In the genomic region with DNA sequence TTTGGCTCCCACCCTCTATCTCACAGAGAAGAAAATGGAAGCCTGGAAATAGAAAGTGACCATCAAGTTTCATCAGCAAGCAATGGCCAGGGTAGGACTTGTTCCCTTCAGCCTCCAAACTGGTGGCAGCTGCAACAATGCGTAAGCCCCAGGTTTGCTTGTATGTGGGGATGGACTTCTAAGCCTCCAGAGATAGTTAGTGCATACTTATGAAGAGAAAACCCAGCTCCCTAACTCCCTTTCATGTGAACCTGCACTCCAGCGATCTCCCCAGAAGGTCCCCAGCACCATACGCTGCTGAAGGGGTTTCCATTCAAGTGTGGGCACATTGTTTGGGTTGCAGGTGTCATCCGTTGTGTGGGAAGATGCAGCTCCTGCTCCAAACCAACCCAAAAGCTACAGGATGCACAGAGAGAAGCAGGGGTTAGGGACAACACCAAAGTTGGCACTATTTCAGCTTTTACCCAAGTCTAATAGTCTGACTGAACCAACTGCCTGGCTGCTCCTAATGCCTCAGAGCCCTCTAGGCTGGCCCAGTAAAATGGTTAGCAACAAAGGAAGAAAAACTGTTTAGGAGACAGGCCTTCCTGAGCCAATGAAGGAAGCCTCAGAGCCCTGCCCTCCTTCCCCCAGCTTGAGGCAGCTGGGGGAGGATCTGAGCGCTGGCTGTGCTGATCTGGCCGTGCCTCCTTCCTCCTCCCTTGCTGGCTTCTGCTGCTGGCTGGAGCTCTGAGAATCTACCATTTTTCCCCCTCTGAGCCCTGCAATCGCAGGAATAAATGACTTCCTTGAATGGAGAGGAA, we compare ENCODE assay signal across 8 cellular contexts. TPM values are rescaled to one million over a fixed set of nuclear protein-coding genes. Genes with fewer than 3 reads are reported as not detected.
DNase-seq lines count a peak whose midpoint lies in the region; ATAC-seq, FAIRE-seq and TF ChIP-seq lines count a peak whose summit lies in the region.

No MANE protein-coding gene starts in this region.

- H3K36me3 ChIP-seq in KOPT-K1 (ENCODE audit: insufficient read depth, low read length), result no peaks in the 10 kb centered on the region
- no peaks in the 10 kb centered on the region for H3K36me3 ChIP-seq in heart left ventricle

- H3K4me2 ChIP-seq in A549, result peak overlapping the region; percentile 66

- H3K4me1 Mint-ChIP-seq in activated naive CD4-positive, alpha-beta T cell treated with anti-CD3 and anti-CD28 coated beads, Interleukin-2, amount 50 U/mL, for 24 hours, result peaks cover 81% of the 10 kb centered on the region
- H3K4me1 Mint-ChIP-seq in progenitor cell of endocrine pancreas (ENCODE audit: low read depth), result peaks cover 38% of the 10 kb centered on the region

- CTCF ChIA-PET in A549 (lab: Yijun Ruan, JAX), result interaction anchor here (0.7 to 4.2 kb wide), 10 partner anchors 8 to 913 kb away, joined by 3 to 16 read pairs (median 3); no protein-coding TSS in a partner anchor

- H3K9me3 ChIP-seq in A549 (peaks cover 6% of the 10 kb centered on the region; the same call in 1 of the 3 replicates), KOPT-K1 (ENCODE audit: insufficient read depth, low read length, poor library complexity, severe bottlenecking) (no peaks in the 10 kb centered on the region), heart left ventricle (peaks cover 0 to 3% (median 0%) of the 10 kb centered on the region in 12 donors)

- H3K36me3 Mint-ChIP-seq in activated naive CD4-positive, alpha-beta T cell treated with anti-CD3 and anti-CD28 coated beads, Interleukin-2, amount 50 U/mL, for 24 hours, result peaks cover 1% of the 10 kb centered on the region
- H3K36me3 Mint-ChIP-seq in progenitor cell of endocrine pancreas (ENCODE audit: insufficient read depth), result no peaks in the 10 kb centered on the region

- DNase-seq in A549 (ENCODE audit: low read depth in 1 of 2, low spot score in 1 of 2) (peak in 1 of 2 experiments; percentile 53), heart left ventricle (peak; percentile 76 to 86 (median 78)), progenitor cell of endocrine pancreas (ENCODE audit: low spot score, unreplicated experiment) (no peak), NCI-H510A (lab: John Stamatoyannopoulos, UW) (no peak), SHP77 (lab: John Stamatoyannopoulos, UW) (no peak)

- no peaks in the 10 kb centered on the region for H3K27me3 ChIP-seq in heart left ventricle

- no peak for FAIRE-seq in A549 (lab: Jason Lieb, UNC)

- no peak for TF ChIP-seq EP300 in A549 (IDR thresholded peaks at IDR 0.05)

- H3K27ac ChIP-seq in A549 (peak overlapping the region; percentile 94 to 100), KOPT-K1 (ENCODE audit: low read depth, low read length, poor library complexity, severe bottlenecking) (peak overlapping the region; percentile 74), heart left ventricle (peak overlapping the region; percentile 26 to 90 (median 56))

- H3K27me3 Mint-ChIP-seq in activated naive CD4-positive, alpha-beta T cell treated with anti-CD3 and anti-CD28 coated beads, Interleukin-2, amount 50 U/mL, for 24 hours, result no peaks in the 10 kb centered on the region
- H3K27me3 Mint-ChIP-seq in progenitor cell of endocrine pancreas, result no peaks in the 10 kb centered on the region

- TF ChIP-seq CTCF in A549 (IDR thresholded peaks at IDR 0.05), result no peak
- no peak for TF ChIP-seq CTCF in heart left ventricle (IDR thresholded peaks at IDR 0.05)
- no peak for TF ChIP-seq CTCF in progenitor cell of endocrine pancreas (IDR thresholded peaks at IDR 0.05; ENCODE audit: unreplicated experiment)

- H3K4me3 ChIP-seq in A549, result no peak overlapping the region
- H3K4me3 ChIP-seq in heart left ventricle, result peak overlapping the region in 1 of 12 donors; percentile 30

- no peak for TF ChIP-seq RAD21 in A549 (conservative IDR thresholded peaks at IDR 0.05 in 1 of 2, IDR thresholded peaks at IDR 0.05 in 1 of 2)

- no peak for TF ChIP-seq POLR2A in A549 (IDR thresholded peaks at IDR 0.05; ENCODE audit: low read length)
- TF ChIP-seq POLR2A in heart left ventricle (IDR thresholded peaks at IDR 0.05), result no peak

- 52% methylated on average over 7 of the region's 7 CpGs for WGBS in A549 (ENCODE audit: missing lambda C conversion rate)
- WGBS in heart left ventricle, 4 donors, result 56 to 67% (median 61%) methylated on average over 7 of the region's 7 CpGs

- H3K4me1 ChIP-seq in A549, result peaks cover 71% of the 10 kb centered on the region
- H3K4me1 ChIP-seq in heart left ventricle, result peaks cover 0 to 60% (median 32%) of the 10 kb centered on the region in 12 donors

- POLR2A ChIA-PET in A549 (lab: Yijun Ruan, JAX), result interaction anchor here (0.7 to 3.9 kb wide), 8 partner anchors 9 to 643 kb away, joined by 3 to 37 read pairs (median 4); a partner anchor contains a TSS

- H3K4me3 Mint-ChIP-seq in activated naive CD4-positive, alpha-beta T cell treated with anti-CD3 and anti-CD28 coated beads, Interleukin-2, amount 50 U/mL, for 24 hours, result peak overlapping the region; percentile 82
- H3K4me3 Mint-ChIP-seq in progenitor cell of endocrine pancreas (ENCODE audit: low read depth), result no peak overlapping the region

- peak overlapping the region; percentile 80 for H3K27ac Mint-ChIP-seq in activated naive CD4-positive, alpha-beta T cell treated with anti-CD3 and anti-CD28 coated beads, Interleukin-2, amount 50 U/mL, for 24 hours
- peak overlapping the region; percentile 42 for H3K27ac Mint-ChIP-seq in progenitor cell of endocrine pancreas

- no peaks in the 10 kb centered on the region for H3K9me3 Mint-ChIP-seq in activated naive CD4-positive, alpha-beta T cell treated with anti-CD3 and anti-CD28 coated beads, Interleukin-2, amount 50 U/mL, for 24 hours
- peaks cover 3% of the 10 kb centered on the region for H3K9me3 Mint-ChIP-seq in progenitor cell of endocrine pancreas (ENCODE audit: low read depth)

- intact Hi-C loops in heart left ventricle (cut with DNase I), result loop anchor here in 5 of 10 donors (5.0 to 10.0 kb wide), 6 partner anchors 43 to 526 kb away; no protein-coding TSS in a partner anchor

- ATAC-seq in A549 (no peak), heart left ventricle (peak; percentile 54 to 92 (median 82)), HG02571 (IDR thresholded peaks at IDR 0.05; ENCODE audit: unreplicated experiment) (no peak)

TF ChIP-seq in A549, 52 proteins besides CTCF, POLR2A, EP300 and RAD21:
- TF ChIP-seq HEYL (CRISPR knock-in tag; IDR thresholded peaks at IDR 0.05) (no peak), ZNF302 (CRISPR knock-in tag; IDR thresholded peaks at IDR 0.05) (no peak), JUN (IDR thresholded peaks at IDR 0.05) (no peak; a peak in 2 of 5 replicates), CBX2 (IDR thresholded peaks at IDR 0.05; ENCODE audit: borderline replicate concordance, low read depth) (no peak), HOXB13 (CRISPR knock-in tag; IDR thresholded peaks at IDR 0.05; ENCODE audit: low read depth) (0 out of 2 replicates have a peak, but pooled peaks have one; percentile 14), ZC3H11A (IDR thresholded peaks at IDR 0.05) (no peak)

RNA-seq across cellular contexts. Expression of a gene that starts 12.3 kb away (rescaled TPM):
- 73.8 and 76.4 TPM in 2 replicates for polyA plus RNA-seq in A549 (2011; rRNA removed)
- 303 and 417 TPM in 2 replicates for polyA plus RNA-seq in A549 (2012; cell fraction: cytosol; rRNA removed)
- polyA plus RNA-seq in A549 (2012; cell fraction: nucleus; rRNA removed), result 621 and 1,069 TPM in 2 replicates
- polyA plus RNA-seq in A549 (2017; fragmentation: RNase III; extraction: RNeasy Plus Mini Kit Qiagen cat#74134 plus additional on column Dnase treatment), result 109 to 135 TPM (median 114 TPM) in 3 replicates
- 45.3 and 60.5 TPM in 2 replicates for polyA minus RNA-seq in A549 (2011; rRNA and poly(A)+ RNA removed)
- total RNA-seq in heart left ventricle, result 100 to 1,000 TPM in 3 of 9 donors, 10 to 100 TPM in 6; 47.8 to 183 (median 68.9) TPM
- 10 to 100 TPM; 21.2 to 84.5 TPM for polyA plus RNA-seq in heart left ventricle
- 325 and 368 TPM in 2 replicates for total RNA-seq in progenitor cell of endocrine pancreas

Comparison
In these comparisons a context has a peak if more than half of its experiments do, and no peak if none do; other contexts are left out.
1. ATAC-seq: peak in heart left ventricle (4 of 4); none in A549 (0 of 2) and HG02571 (single experiment).
2. DNase-seq: peak in heart left ventricle (5 of 5); none in progenitor cell of endocrine pancreas (single experiment), NCI-H510A (single experiment) and SHP77 (0 of 2).
3. Peak in every context shown above with its lines, with median percentiles within 50 percentile points of each other: H3K27ac ChIP-seq.